ENCODE assay signal across 14 cellular contexts in genomic region chrX:49760288-49760885, GRCh38.
DNase-seq lines count a peak whose midpoint lies in the region; ATAC-seq, FAIRE-seq and TF ChIP-seq lines count a peak whose summit lies in the region.
"Had no signal": no experiment of that assay in that cellular context is flagged by ENCODE, and none has a peak within 500 bp of the region (broad histone marks: within the 10 kb centered on the region; RNA-seq: fewer than 3 reads in every experiment).

No MANE protein-coding gene starts in this region.

- no peak for TF ChIP-seq EP300 in K562 (IDR thresholded peaks at IDR 0.05; ENCODE audit: low read length)

- H3K4me3 ChIP-seq in heart left ventricle (no peak overlapping the region), K562 (no peak overlapping the region)
- H3K4me3 ChIP-seq: HAP-1 had no signal

- H3K4me1 ChIP-seq in heart left ventricle = peaks cover 0 to 8% (median 0%) of the 10 kb centered on the region in 12 donors
- no peaks in the 10 kb centered on the region for H3K4me1 ChIP-seq in K562 (replicated peaks in 1 of 2; ENCODE audit: control insufficient read depth in 2 of 2, insufficient read depth in 2 of 2, low read length in 2 of 2)
- H3K4me1 ChIP-seq: Caco-2, HAP-1 had no signal

- ATAC-seq in heart left ventricle (peak in 3 of 4 donors; percentile 10 to 51 (median 22)), K562 (no peak)

- H3K27ac ChIP-seq in heart left ventricle (no peak overlapping the region), K562 (ENCODE audit: extremely low read depth, low read depth, low read length) (no peak overlapping the region)

- CTCF ChIA-PET in K562 (lab: Yijun Ruan, JAX; ENCODE audit: low intra/inter-chr PET ratio) = no interaction called here

- no TSS peak for BruUV-seq in K562 (replicated peaks; lab: Mats Ljungman, UMichigan)

- H2AFZ ChIP-seq in K562 (ENCODE audit: low read depth, low read length) = no peak overlapping the region

- in situ Hi-C loops in K562 (cut with MboI) = no loop called here

- FAIRE-seq in K562 (lab: Jason Lieb, UNC) (no peak), islet of Langerhans (lab: Jason Lieb, UNC) (peak; percentile 88)
- FAIRE-seq: GM12892, H1 had no signal

- TF ChIP-seq RAD21 in K562 (CRISPR knock-in tag; conservative IDR thresholded peaks at IDR 0.05 in 1 of 2, IDR thresholded peaks at IDR 0.05 in 1 of 2) = no peak

- H3K9ac ChIP-seq in K562 (ENCODE audit: insufficient read depth in 1 of 2, low read depth in 2 of 2, low read length in 2 of 2) = no peak overlapping the region

- no peak for DNase-seq in heart left ventricle
- DNase-seq in cardiac septum (ENCODE audit: low spot score) = no peak
- DNase-seq in K562 (ENCODE audit: extremely low read depth in 1 of 4, low spot score in 3 of 4) = no peak
- DNase-seq in AG08396 (ENCODE audit: low spot score) = no peak
- DNase-seq in activated CD4-positive, alpha-beta T cell treated with anti-CD3 and anti-CD28 coated beads, Interleukin-2, amount 50 U/mL, for 1 hour = no peak
- DNase-seq in C1 segment of cervical spinal cord (lab: John Stamatoyannopoulos, UW) = no peak
- DNase-seq: Caco-2; CD8-positive, alpha-beta memory T cell; DND-41; GDM1 had no signal

- POLR2A ChIA-PET in K562 (lab: Yijun Ruan, JAX) = no interaction called here

- no peaks in the 10 kb centered on the region for H3K9me3 ChIP-seq in heart left ventricle
- no peaks in the 10 kb centered on the region for H3K9me3 ChIP-seq in K562 (replicated peaks; ENCODE audit: control insufficient read depth, insufficient read depth, low read depth, low read length)
- H3K9me3 ChIP-seq: Caco-2, HAP-1 had no signal

- peaks cover 0 to 30% (median 0%) of the 10 kb centered on the region in 9 donors for H3K27me3 ChIP-seq in heart left ventricle
- H3K27me3 ChIP-seq in K562 (ENCODE audit: control insufficient read depth in 2 of 2, insufficient read depth in 2 of 2, low read length in 2 of 2) = no peaks in the 10 kb centered on the region

- H3K79me2 ChIP-seq in K562 (ENCODE audit: control insufficient read depth, insufficient read depth, low read length) = no peaks in the 10 kb centered on the region

- 51 to 62% (median 57%) methylated on average over 7 of the region's 7 CpGs for WGBS in heart left ventricle, 4 donors
- 4% methylated on average over 7 of the region's 7 CpGs for WGBS in K562 (ENCODE audit: insufficient coverage, low coverage, missing lambda C conversion rate)

- TF ChIP-seq POLR2A in heart left ventricle (IDR thresholded peaks at IDR 0.05) (no peak), K562 (conservative IDR thresholded peaks at IDR 0.05) (no peak)

- H4K20me1 ChIP-seq in K562 (replicated peaks; ENCODE audit: control insufficient read depth, insufficient read depth, low read length) = no peaks in the 10 kb centered on the region

- TF ChIP-seq CTCF in heart left ventricle (IDR thresholded peaks at IDR 0.05) (no peak), K562 (IDR thresholded peaks at IDR 0.05 in 2 of 3, conservative IDR thresholded peaks at IDR 0.05 in 1 of 3; ENCODE audit: insufficient read depth in 2 of 3, low read depth in 1 of 3, low read length in 3 of 3) (no peak)

- H3K4me2 ChIP-seq in K562 (ENCODE audit: insufficient read depth, low read length) = no peak overlapping the region

- intact Hi-C loops in heart left ventricle (cut with DNase I) = no loop called here
- intact Hi-C loops in cardiac septum (cut with DNase I) = no loop called here
- intact Hi-C loops in K562 (cut with micrococcal nuclease) = loop anchor here (5.0 kb wide), 2 partner anchors 77 to 157 kb away; no protein-coding TSS in a partner anchor

- H3K36me3 ChIP-seq in heart left ventricle (no peaks in the 10 kb centered on the region), K562 (ENCODE audit: control insufficient read depth, insufficient read depth, low read length) (no peaks in the 10 kb centered on the region)
- H3K36me3 ChIP-seq: HAP-1 had no signal

- H3K9me1 ChIP-seq in K562 (ENCODE audit: control insufficient read depth, insufficient read depth, low read length) = no peaks in the 10 kb centered on the region

TF ChIP-seq in K562, 482 proteins besides CTCF, POLR2A, EP300 and RAD21:
- TF ChIP-seq RFX1 (IDR thresholded peaks at IDR 0.05) = peak; percentile 58
- TF ChIP-seq POU5F1 (IDR thresholded peaks at IDR 0.05; ENCODE audit: borderline replicate concordance, low read depth, low read length, partially characterized antibody) = no peak
